ENCODE assay signal across 8 cellular contexts in genomic region chr3:128074851-128075515, GRCh38. TPM values are rescaled to one million over a fixed set of nuclear protein-coding genes. Genes with fewer than 3 reads are reported as not detected.
DNase-seq lines count a peak whose midpoint lies in the region; ATAC-seq and TF ChIP-seq lines count a peak whose summit lies in the region.

No MANE protein-coding gene starts in this region.

- TF ChIP-seq CTCF in activated B cell treated with CpG ODN at 0.5 μM for 24 hours (IDR thresholded peaks at IDR 0.05) (no peak), hepatocyte (IDR thresholded peaks at IDR 0.05; ENCODE audit: poor library complexity) (no peak), smooth muscle cell (IDR thresholded peaks at IDR 0.05; ENCODE audit: borderline replicate concordance, insufficient read depth, poor library complexity, severe bottlenecking) (no peak)

- peak overlapping the region; percentile 79 for H3K4me3 Mint-ChIP-seq in activated B cell treated with CpG ODN at 0.5 μM for 24 hours

- peak overlapping the region; percentile 22 for H3K27ac ChIP-seq in hepatocyte
- H3K27ac ChIP-seq in smooth muscle cell (ENCODE audit: low read depth) = no peak overlapping the region

- no peaks in the 10 kb centered on the region for H3K9me3 Mint-ChIP-seq in activated B cell treated with CpG ODN at 0.5 μM for 24 hours

- H3K9me2 ChIP-seq in hepatocyte (replicated peaks; ENCODE audit: insufficient read depth) = no peaks in the 10 kb centered on the region

- peak; percentile 2 for ATAC-seq in HG02759 (IDR thresholded peaks at IDR 0.05; ENCODE audit: unreplicated experiment)
- no peak for ATAC-seq in activated B cell treated with CpG ODN at 0.5 μM for 24 hours (ENCODE audit: low read depth)

- H3K4me1 ChIP-seq in hepatocyte (ENCODE audit: insufficient read depth) (peaks cover 22% of the 10 kb centered on the region), smooth muscle cell (ENCODE audit: low read depth) (peaks cover 10% of the 10 kb centered on the region)

- no peaks in the 10 kb centered on the region for H3K36me3 ChIP-seq in hepatocyte (replicated peaks; ENCODE audit: insufficient read depth, low read depth)
- H3K36me3 ChIP-seq in smooth muscle cell (ENCODE audit: low read depth) = no peaks in the 10 kb centered on the region

- H3K79me2 ChIP-seq in hepatocyte (no peaks in the 10 kb centered on the region), smooth muscle cell (ENCODE audit: low read depth) (no peaks in the 10 kb centered on the region)

- H4K20me1 ChIP-seq in hepatocyte (ENCODE audit: insufficient read depth, poor library complexity, severe bottlenecking) = peaks cover 34% of the 10 kb centered on the region
- peaks cover 91% of the 10 kb centered on the region for H4K20me1 ChIP-seq in smooth muscle cell (ENCODE audit: low read depth)

- H3K36me3 Mint-ChIP-seq in activated B cell treated with CpG ODN at 0.5 μM for 24 hours (ENCODE audit: low read depth) = peaks cover 31% of the 10 kb centered on the region

- 20% methylated on average over 7 of the region's 7 CpGs for WGBS in hepatocyte (ENCODE audit: low lambda C conversion rate, missing lambda C conversion rate)
- WGBS in smooth muscle cell (ENCODE audit: low lambda C conversion rate) = 16% methylated on average over 7 of the region's 7 CpGs

- peak overlapping the region; percentile 16 for H2AFZ ChIP-seq in hepatocyte
- no peak overlapping the region for H2AFZ ChIP-seq in smooth muscle cell (ENCODE audit: low read depth)

- H3K4me2 ChIP-seq in hepatocyte (peak overlapping the region; percentile 94), smooth muscle cell (peak overlapping the region; percentile 91)

- in situ Hi-C loops in ACHN (cut with HindIII; ENCODE audit: low pct_ligation_motif_present, low pct_unique_long_range_greater_than_20kb, low sequenced_read_pairs) = no loop called here

- no peak overlapping the region for H3K9ac ChIP-seq in smooth muscle cell (ENCODE audit: low read depth)

- intact Hi-C loops in activated B cell treated with CpG ODN at 0.5 μM for 24 hours (cut with micrococcal nuclease) = loop anchor here (1.0 to 5.0 kb wide), 5 partner anchors 23 to 1093 kb away; partner anchors contain the start of genes PLXNA1 and SEC61A1

- peaks cover 13% of the 10 kb centered on the region for H3K4me1 Mint-ChIP-seq in activated B cell treated with CpG ODN at 0.5 μM for 24 hours

- no peak overlapping the region for H3K4me3 ChIP-seq in hepatocyte
- peak overlapping the region; percentile 47 for H3K4me3 ChIP-seq in smooth muscle cell

- peaks cover 32% of the 10 kb centered on the region for H3F3A ChIP-seq in smooth muscle cell (ENCODE audit: low read depth)

- H3K27me3 ChIP-seq in hepatocyte (no peaks in the 10 kb centered on the region), smooth muscle cell (ENCODE audit: low read depth) (no peaks in the 10 kb centered on the region)

- DNase-seq in activated B cell treated with CpG ODN at 0.5 μM for 24 hours (no peak), hepatocyte (ENCODE audit: low spot score) (peak; percentile 30), smooth muscle cell (lab: John Stamatoyannopoulos, UW; ENCODE audit: unreplicated experiment) (no peak), ACHN (no peak), AG08395 (ENCODE audit: low spot score) (no peak), hepatic stellate cell (ENCODE audit: low spot score) (no peak)
- DNase-seq in activated effector memory CD4-positive, alpha-beta T cell treated with anti-CD3 and anti-CD28 coated beads, Interleukin-2, amount 50 U/mL, for 16 hours = no peak

- CTCF ChIA-PET in activated B cell treated with CpG ODN at 0.5 μM for 24 hours (lab: Charles Lee) = interaction anchor here (1.2 kb wide), 1 partner anchor 49 kb away, joined by 5 read pairs; the partner anchor contains the start of gene RUVBL1

- H3K27ac Mint-ChIP-seq in activated B cell treated with CpG ODN at 0.5 μM for 24 hours = no peak overlapping the region

- POLR2A ChIA-PET in activated B cell treated with CpG ODN at 0.5 μM for 24 hours (lab: Charles Lee) = interaction anchor here (1.4 kb wide), 1 partner anchor 49 kb away, joined by 7 read pairs; the partner anchor contains the start of gene RUVBL1

- H3K9me3 ChIP-seq in hepatocyte (ENCODE audit: low read depth) = no peaks in the 10 kb centered on the region
- no peaks in the 10 kb centered on the region for H3K9me3 ChIP-seq in smooth muscle cell (replicated peaks; ENCODE audit: low read depth)

- no peaks in the 10 kb centered on the region for H3K27me3 Mint-ChIP-seq in activated B cell treated with CpG ODN at 0.5 μM for 24 hours

RNA-seq across cellular contexts. Expression of gene SEC61A1, which starts 22.7 kb away (rescaled TPM):
- total RNA-seq in activated B cell treated with CpG ODN at 0.5 μM for 24 hours = 83.2 and 84.0 TPM in 2 replicates
- total RNA-seq in hepatocyte = 268 and 293 TPM in 2 replicates
- 251 and 299 TPM in 2 replicates for polyA plus RNA-seq in hepatocyte
- total RNA-seq in smooth muscle cell = 324 and 385 TPM in 2 replicates
- polyA plus RNA-seq in smooth muscle cell = 310 and 392 TPM in 2 replicates

RNA-seq across cellular contexts. Expression of gene RUVBL1, which starts 48.6 kb away (rescaled TPM):
- total RNA-seq in activated B cell treated with CpG ODN at 0.5 μM for 24 hours (44.8 and 46.6 TPM in 2 replicates), hepatocyte (29.7 and 29.9 TPM in 2 replicates), smooth muscle cell (25.5 and 32.9 TPM in 2 replicates)
- polyA plus RNA-seq in hepatocyte (33.5 and 37.2 TPM in 2 replicates), smooth muscle cell (36.9 and 37.1 TPM in 2 replicates)
